13 cellular contexts compared by ENCODE assay signal in genomic region chr15:75167588-75168076, GRCh38. TPM values are rescaled to one million over a fixed set of nuclear protein-coding genes. Genes with fewer than 3 reads are reported as not detected.
A peak's percentile ranks its signal among the peaks of the same experiment; 100 is the strongest.
DNase-seq lines count a peak whose midpoint lies in the region; ATAC-seq lines count a peak whose summit lies in the region.
"Had no signal": no experiment of that assay in that cellular context is flagged by ENCODE, and none has a peak within 500 bp of the region (broad histone marks: within the 10 kb centered on the region; RNA-seq: fewer than 3 reads in every experiment).

No MANE protein-coding gene starts in this region.

- peak; percentile 72 for DNase-seq in GM23248
- peak; percentile 45 for DNase-seq in MG63
- no peak for DNase-seq in activated naive CD4-positive, alpha-beta T cell treated with anti-CD3 and anti-CD28 coated beads, Interleukin-2, amount 50 U/mL, for 72 hours (ENCODE audit: low spot score in 2 of 2)
- DNase-seq in glomerular visceral epithelial cell (ENCODE audit: extremely low spot score): peak; percentile 35
- no peak for DNase-seq in NCI-H1105 treated with DMSO at 0.1 percent for 48 hours (lab: John Stamatoyannopoulos, UW)
- DNase-seq: activated CD4-positive, CD25-positive, alpha-beta regulatory T cell treated with anti-CD3 and anti-CD28 coated beads, Interleukin-2, amount 50 U/mL, for 72 hours; aorta; Caco-2; NCI-H510A; stimulated activated naive CD4-positive, alpha-beta T cell treated with Interleukin-2 at 50 U/mL for 16 hours had no signal

- peak; percentile 53 to 78 for ATAC-seq in activated naive CD4-positive, alpha-beta T cell treated with anti-CD3 and anti-CD28 coated beads, Interleukin-2, amount 50 U/mL, for 72 hours
- no peak for ATAC-seq in HG02981 (IDR thresholded peaks at IDR 0.05; ENCODE audit: unreplicated experiment)
- no peak for ATAC-seq in GM21619 (IDR thresholded peaks at IDR 0.05; ENCODE audit: unreplicated experiment)

- peak overlapping the region; percentile 34 for H3K27ac ChIP-seq in GM23248

- peaks cover 31% of the 10 kb centered on the region for H3F3A ChIP-seq in GM23248 (ENCODE audit: insufficient read depth)

- H3K4me3 ChIP-seq in GM23248 (no peak overlapping the region), MG63 (no peak overlapping the region)

- in situ Hi-C loops in GM23248 (cut with MboI): no loop called here

- peaks cover 0 to 10% of the 10 kb centered on the region in 2 donors for H3K9me3 Mint-ChIP-seq in activated naive CD4-positive, alpha-beta T cell treated with anti-CD3 and anti-CD28 coated beads, Interleukin-2, amount 50 U/mL, for 72 hours

- H3K36me3 ChIP-seq in GM23248 (ENCODE audit: low read depth) (no peaks in the 10 kb centered on the region), MG63 (no peaks in the 10 kb centered on the region)

- no peaks in the 10 kb centered on the region for H4K20me1 ChIP-seq in GM23248 (ENCODE audit: insufficient read depth)

- H3K9me3 ChIP-seq in GM23248 (ENCODE audit: low read depth) (no peaks in the 10 kb centered on the region), MG63 (peaks cover 15% of the 10 kb centered on the region)

- H2AFZ ChIP-seq in GM23248: no peak overlapping the region

- H3K27me3 ChIP-seq in GM23248 (replicated peaks; ENCODE audit: insufficient read depth): no peaks in the 10 kb centered on the region
- H3K27me3 ChIP-seq in MG63: no peaks in the 10 kb centered on the region

- H3K36me3 Mint-ChIP-seq in activated naive CD4-positive, alpha-beta T cell treated with anti-CD3 and anti-CD28 coated beads, Interleukin-2, amount 50 U/mL, for 72 hours: peaks cover 0 to 5% of the 10 kb centered on the region in 2 donors

- peaks cover 28% of the 10 kb centered on the region for H3K4me1 ChIP-seq in GM23248 (ENCODE audit: insufficient read depth)

- WGBS in GM23248 (ENCODE audit: low coverage in 1 of 2, low lambda C conversion rate in 2 of 2, missing lambda C conversion rate in 2 of 2), 2 experiments: 36 to 47% methylated on average over 4 of the region's 4 CpGs

- H3K9me2 ChIP-seq in GM23248 (ENCODE audit: insufficient read depth): no peaks in the 10 kb centered on the region

- no peaks in the 10 kb centered on the region for H3K79me2 ChIP-seq in GM23248 (ENCODE audit: insufficient read depth)

- H3K9ac ChIP-seq in GM23248: no peak overlapping the region

- H3K27ac Mint-ChIP-seq in activated naive CD4-positive, alpha-beta T cell treated with anti-CD3 and anti-CD28 coated beads, Interleukin-2, amount 50 U/mL, for 72 hours: no peak overlapping the region

- H3K4me2 ChIP-seq in GM23248 (ENCODE audit: unreplicated experiment): no peak overlapping the region

RNA-seq across cellular contexts. Expression of gene C15orf39, which starts 34.0 kb away (rescaled TPM):
- 8.1 and 12.5 TPM in 2 replicates for total RNA-seq in GM23248 (2014; rRNA removed; shearing (Covaris generic))
- polyA plus RNA-seq in GM23248 (2016; fragmentation: Nextera tagmentation; extraction: Ambion mirVana): 4.7 and 5.1 TPM in 2 replicates
- 1.8 and 2.8 TPM in 2 replicates for total RNA-seq in MG63 (2014; rRNA removed; shearing (Covaris generic); ENCODE audit: low replicate concordance)
- total RNA-seq in activated naive CD4-positive, alpha-beta T cell treated with anti-CD3 and anti-CD28 coated beads, Interleukin-2, amount 50 U/mL, for 72 hours: 10 to 100 TPM; 17.5 to 22.8 TPM
- polyA plus RNA-seq: neural cell had no signal

Comparison
In these comparisons a context has a peak if more than half of its experiments do, and no peak if none do; other contexts are left out.
1. DNase-seq: peak in GM23248 (single experiment), MG63 (single experiment) and glomerular visceral epithelial cell (single experiment); none in activated naive CD4-positive, alpha-beta T cell treated with anti-CD3 and anti-CD28 coated beads, Interleukin-2, amount 50 U/mL, for 72 hours (0 of 2) and NCI-H1105 treated with DMSO at 0.1 percent for 48 hours (single experiment).
2. ATAC-seq: peak in activated naive CD4-positive, alpha-beta T cell treated with anti-CD3 and anti-CD28 coated beads, Interleukin-2, amount 50 U/mL, for 72 hours (2 of 2); none in HG02981 (single experiment) and GM21619 (single experiment).